ENCODE assay signal across 1 cellular context in the genomic region with DNA sequence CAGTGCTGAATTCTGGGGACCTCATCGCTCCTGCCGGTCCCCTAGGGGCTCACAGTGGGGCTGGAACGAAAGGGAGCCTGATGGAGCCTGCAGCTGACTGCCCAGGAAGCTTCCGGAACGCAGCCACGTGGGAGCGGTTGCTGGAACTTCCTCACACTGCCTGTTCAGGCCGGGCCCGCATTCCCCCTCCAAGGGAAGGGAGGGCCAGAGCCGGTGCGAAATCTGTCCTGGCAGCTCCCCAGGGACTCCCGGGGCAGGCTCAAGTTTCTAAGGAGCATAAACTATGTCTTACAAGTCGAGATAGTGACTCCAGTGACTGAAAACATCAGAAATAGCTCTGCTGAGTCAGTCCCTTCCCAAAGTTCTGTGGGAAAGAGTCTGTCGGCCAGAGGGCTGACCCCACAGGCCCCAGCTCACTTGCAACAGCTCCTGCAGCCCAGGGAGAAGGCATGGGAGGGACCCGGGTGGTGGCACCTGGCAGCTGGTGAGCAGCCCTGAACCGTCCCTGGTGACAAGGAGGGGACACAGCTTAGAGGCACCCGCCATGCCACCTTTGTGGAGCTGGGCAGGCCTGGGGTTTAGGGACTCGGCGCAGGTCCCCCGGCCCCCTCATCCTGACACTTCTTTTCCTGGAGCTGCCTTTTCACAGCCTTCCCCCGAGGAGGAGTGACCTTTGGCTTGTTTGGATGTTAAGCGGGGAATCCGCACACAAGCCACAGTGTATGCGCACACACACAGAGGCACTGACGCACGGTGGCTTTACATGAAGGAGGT.
A peak's percentile ranks its signal among the peaks of the same experiment; 100 is the strongest.
TF ChIP-seq lines count a peak whose summit lies in the region.

No MANE protein-coding gene starts in this region.

TF ChIP-seq in K562, 482 proteins besides CTCF, POLR2A, EP300 and RAD21 (continued from another document and continues in another):
- TF ChIP-seq GATAD2A (IDR thresholded peaks at IDR 0.05) (no peak), MED1 (CRISPR knock-in tag; IDR thresholded peaks at IDR 0.05; ENCODE audit: borderline replicate concordance) (no peak), HDAC6 (IDR thresholded peaks at IDR 0.05; ENCODE audit: low read depth, low read length) (no peak), NKRF (IDR thresholded peaks at IDR 0.05; ENCODE audit: borderline replicate concordance) (no peak), STAT5A (IDR thresholded peaks at IDR 0.05; ENCODE audit: borderline replicate concordance, low read length) (no peak), RERE (CRISPR knock-in tag; IDR thresholded peaks at IDR 0.05; ENCODE audit: borderline replicate concordance) (no peak), PHF21A (IDR thresholded peaks at IDR 0.05; ENCODE audit: borderline replicate concordance, low read depth) (peak; percentile 91; the same call in 1 of the 2 replicates), MNT (conservative IDR thresholded peaks at IDR 0.05) (peak; percentile 82 to 89), POLR2AphosphoS5 (IDR thresholded peaks at IDR 0.05; ENCODE audit: control insufficient read depth, insufficient read depth, low read depth, low read length) (no peak), HNRNPH1 (optimal IDR thresholded peaks at IDR 0.05; ENCODE audit: low read depth, low read length) (no peak), SLC30A9 (CRISPR knock-in tag; IDR thresholded peaks at IDR 0.05) (no peak), ETV5 (CRISPR knock-in tag; IDR thresholded peaks at IDR 0.05; ENCODE audit: low read depth) (peak; percentile 86), ZSCAN29 (IDR thresholded peaks at IDR 0.05) (no peak), BHLHE40 (IDR thresholded peaks at IDR 0.05; ENCODE audit: low read length) (0 out of 2 replicates have a peak, but pooled peaks have one; percentile 9), ZFP1 (CRISPR knock-in tag; IDR thresholded peaks at IDR 0.05) (no peak), DNMT1 (IDR thresholded peaks at IDR 0.05) (no peak), GABPB2 (CRISPR knock-in tag; conservative IDR thresholded peaks at IDR 0.05) (no peak), GTF2A2 (tag; IDR thresholded peaks at IDR 0.05) (no peak), YY1 (IDR thresholded peaks at IDR 0.05; ENCODE audit: borderline replicate concordance in 1 of 3, control insufficient read depth in 1 of 3, extremely low read depth in 1 of 3, insufficient read depth in 3 of 3, insufficient read length in 1 of 3, insufficient replicate concordance in 2 of 3, low read depth in 1 of 3, low read length in 2 of 3) (no peak)
- TF ChIP-seq, protein P1, sequence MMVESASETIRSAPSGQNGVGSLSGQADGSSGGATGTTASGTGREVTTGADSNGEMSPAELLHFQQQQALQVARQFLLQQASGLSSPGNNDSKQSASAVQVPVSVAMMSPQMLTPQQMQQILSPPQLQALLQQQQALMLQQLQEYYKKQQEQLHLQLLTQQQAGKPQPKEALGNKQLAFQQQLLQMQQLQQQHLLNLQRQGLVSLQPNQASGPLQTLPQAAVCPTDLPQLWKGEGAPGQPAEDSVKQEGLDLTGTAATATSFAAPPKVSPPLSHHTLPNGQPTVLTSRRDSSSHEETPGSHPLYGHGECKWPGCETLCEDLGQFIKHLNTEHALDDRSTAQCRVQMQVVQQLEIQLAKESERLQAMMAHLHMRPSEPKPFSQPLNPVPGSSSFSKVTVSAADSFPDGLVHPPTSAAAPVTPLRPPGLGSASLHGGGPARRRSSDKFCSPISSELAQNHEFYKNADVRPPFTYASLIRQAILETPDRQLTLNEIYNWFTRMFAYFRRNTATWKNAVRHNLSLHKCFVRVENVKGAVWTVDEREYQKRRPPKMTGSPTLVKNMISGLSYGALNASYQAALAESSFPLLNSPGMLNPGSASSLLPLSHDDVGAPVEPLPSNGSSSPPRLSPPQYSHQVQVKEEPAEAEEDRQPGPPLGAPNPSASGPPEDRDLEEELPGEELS (CRISPR knock-in tag; IDR thresholded peaks at IDR 0.05; ENCODE audit: borderline replicate concordance), result peak; percentile 45; the same call in 1 of the 2 replicates
- TF ChIP-seq, protein P2, sequence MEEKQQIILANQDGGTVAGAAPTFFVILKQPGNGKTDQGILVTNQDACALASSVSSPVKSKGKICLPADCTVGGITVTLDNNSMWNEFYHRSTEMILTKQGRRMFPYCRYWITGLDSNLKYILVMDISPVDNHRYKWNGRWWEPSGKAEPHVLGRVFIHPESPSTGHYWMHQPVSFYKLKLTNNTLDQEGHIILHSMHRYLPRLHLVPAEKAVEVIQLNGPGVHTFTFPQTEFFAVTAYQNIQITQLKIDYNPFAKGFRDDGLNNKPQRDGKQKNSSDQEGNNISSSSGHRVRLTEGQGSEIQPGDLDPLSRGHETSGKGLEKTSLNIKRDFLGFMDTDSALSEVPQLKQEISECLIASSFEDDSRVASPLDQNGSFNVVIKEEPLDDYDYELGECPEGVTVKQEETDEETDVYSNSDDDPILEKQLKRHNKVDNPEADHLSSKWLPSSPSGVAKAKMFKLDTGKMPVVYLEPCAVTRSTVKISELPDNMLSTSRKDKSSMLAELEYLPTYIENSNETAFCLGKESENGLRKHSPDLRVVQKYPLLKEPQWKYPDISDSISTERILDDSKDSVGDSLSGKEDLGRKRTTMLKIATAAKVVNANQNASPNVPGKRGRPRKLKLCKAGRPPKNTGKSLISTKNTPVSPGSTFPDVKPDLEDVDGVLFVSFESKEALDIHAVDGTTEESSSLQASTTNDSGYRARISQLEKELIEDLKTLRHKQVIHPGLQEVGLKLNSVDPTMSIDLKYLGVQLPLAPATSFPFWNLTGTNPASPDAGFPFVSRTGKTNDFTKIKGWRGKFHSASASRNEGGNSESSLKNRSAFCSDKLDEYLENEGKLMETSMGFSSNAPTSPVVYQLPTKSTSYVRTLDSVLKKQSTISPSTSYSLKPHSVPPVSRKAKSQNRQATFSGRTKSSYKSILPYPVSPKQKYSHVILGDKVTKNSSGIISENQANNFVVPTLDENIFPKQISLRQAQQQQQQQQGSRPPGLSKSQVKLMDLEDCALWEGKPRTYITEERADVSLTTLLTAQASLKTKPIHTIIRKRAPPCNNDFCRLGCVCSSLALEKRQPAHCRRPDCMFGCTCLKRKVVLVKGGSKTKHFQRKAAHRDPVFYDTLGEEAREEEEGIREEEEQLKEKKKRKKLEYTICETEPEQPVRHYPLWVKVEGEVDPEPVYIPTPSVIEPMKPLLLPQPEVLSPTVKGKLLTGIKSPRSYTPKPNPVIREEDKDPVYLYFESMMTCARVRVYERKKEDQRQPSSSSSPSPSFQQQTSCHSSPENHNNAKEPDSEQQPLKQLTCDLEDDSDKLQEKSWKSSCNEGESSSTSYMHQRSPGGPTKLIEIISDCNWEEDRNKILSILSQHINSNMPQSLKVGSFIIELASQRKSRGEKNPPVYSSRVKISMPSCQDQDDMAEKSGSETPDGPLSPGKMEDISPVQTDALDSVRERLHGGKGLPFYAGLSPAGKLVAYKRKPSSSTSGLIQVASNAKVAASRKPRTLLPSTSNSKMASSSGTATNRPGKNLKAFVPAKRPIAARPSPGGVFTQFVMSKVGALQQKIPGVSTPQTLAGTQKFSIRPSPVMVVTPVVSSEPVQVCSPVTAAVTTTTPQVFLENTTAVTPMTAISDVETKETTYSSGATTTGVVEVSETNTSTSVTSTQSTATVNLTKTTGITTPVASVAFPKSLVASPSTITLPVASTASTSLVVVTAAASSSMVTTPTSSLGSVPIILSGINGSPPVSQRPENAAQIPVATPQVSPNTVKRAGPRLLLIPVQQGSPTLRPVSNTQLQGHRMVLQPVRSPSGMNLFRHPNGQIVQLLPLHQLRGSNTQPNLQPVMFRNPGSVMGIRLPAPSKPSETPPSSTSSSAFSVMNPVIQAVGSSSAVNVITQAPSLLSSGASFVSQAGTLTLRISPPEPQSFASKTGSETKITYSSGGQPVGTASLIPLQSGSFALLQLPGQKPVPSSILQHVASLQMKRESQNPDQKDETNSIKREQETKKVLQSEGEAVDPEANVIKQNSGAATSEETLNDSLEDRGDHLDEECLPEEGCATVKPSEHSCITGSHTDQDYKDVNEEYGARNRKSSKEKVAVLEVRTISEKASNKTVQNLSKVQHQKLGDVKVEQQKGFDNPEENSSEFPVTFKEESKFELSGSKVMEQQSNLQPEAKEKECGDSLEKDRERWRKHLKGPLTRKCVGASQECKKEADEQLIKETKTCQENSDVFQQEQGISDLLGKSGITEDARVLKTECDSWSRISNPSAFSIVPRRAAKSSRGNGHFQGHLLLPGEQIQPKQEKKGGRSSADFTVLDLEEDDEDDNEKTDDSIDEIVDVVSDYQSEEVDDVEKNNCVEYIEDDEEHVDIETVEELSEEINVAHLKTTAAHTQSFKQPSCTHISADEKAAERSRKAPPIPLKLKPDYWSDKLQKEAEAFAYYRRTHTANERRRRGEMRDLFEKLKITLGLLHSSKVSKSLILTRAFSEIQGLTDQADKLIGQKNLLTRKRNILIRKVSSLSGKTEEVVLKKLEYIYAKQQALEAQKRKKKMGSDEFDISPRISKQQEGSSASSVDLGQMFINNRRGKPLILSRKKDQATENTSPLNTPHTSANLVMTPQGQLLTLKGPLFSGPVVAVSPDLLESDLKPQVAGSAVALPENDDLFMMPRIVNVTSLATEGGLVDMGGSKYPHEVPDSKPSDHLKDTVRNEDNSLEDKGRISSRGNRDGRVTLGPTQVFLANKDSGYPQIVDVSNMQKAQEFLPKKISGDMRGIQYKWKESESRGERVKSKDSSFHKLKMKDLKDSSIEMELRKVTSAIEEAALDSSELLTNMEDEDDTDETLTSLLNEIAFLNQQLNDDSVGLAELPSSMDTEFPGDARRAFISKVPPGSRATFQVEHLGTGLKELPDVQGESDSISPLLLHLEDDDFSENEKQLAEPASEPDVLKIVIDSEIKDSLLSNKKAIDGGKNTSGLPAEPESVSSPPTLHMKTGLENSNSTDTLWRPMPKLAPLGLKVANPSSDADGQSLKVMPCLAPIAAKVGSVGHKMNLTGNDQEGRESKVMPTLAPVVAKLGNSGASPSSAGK (IDR thresholded peaks at IDR 0.05), result peak; percentile 89
- TF ChIP-seq, protein P3, sequence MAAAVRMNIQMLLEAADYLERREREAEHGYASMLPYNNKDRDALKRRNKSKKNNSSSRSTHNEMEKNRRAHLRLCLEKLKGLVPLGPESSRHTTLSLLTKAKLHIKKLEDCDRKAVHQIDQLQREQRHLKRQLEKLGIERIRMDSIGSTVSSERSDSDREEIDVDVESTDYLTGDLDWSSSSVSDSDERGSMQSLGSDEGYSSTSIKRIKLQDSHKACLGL (CRISPR knock-in tag; IDR thresholded peaks at IDR 0.05; ENCODE audit: borderline replicate concordance, poor library complexity, severe bottlenecking), result peak; percentile 12
